In the genomic region with DNA sequence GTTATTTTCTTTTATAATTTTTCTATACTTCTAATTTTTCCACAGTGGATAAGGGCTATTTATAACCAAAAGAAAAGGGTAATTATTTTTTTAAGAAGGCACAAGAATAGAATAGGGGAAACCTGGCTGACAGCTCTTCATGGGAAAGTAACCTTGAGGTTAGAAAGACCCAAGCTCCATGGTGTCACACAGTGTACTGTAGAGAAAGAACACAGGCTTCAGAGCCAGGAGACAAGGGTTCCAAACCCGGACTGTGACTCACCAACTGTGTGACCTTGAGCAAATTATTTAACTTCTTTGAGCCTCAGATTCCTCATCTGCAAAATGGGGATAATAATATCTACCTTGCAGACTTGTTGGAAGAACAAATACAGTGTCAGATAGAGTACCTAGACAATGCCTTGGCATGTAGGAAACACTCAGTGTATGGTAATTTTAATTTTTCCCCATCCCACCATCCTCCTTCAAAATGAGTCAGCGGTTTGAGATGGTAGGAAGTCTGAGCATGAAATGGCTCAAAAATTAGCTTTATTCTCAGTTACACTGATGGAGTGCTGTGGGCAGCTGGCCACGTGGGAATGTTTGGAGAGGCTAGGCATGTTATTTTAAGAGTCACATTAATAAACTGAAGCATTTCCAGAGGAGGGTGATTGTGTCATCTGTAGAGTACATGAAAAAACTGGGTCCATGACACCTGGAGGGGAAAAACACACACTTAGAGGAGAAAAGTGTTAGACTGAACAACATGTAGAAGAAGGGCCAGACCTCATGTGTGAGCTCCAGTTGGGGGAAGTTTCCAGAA, we compare ENCODE assay signal across 19 cellular contexts. TPM values are rescaled to one million over a fixed set of nuclear protein-coding genes. Genes with fewer than 3 reads are reported as not detected.
DNase-seq lines count a peak whose midpoint lies in the region; ATAC-seq and TF ChIP-seq lines count a peak whose summit lies in the region.
"Had no signal": no experiment of that assay in that cellular context is flagged by ENCODE, and none has a peak within 500 bp of the region (broad histone marks: within the 10 kb centered on the region; RNA-seq: fewer than 3 reads in every experiment).

No MANE protein-coding gene starts in this region.

- no peak for TF ChIP-seq CTCF in heart left ventricle (IDR thresholded peaks at IDR 0.05)

- H3K4me3 ChIP-seq in heart left ventricle = no peak overlapping the region
- H3K4me3 ChIP-seq: heart right ventricle, Peyer's patch, upper lobe of left lung had no signal

- no peaks in the 10 kb centered on the region for H3K9me3 ChIP-seq in heart left ventricle
- H3K9me3 ChIP-seq: heart right ventricle, Peyer's patch, upper lobe of left lung had no signal

- DNase-seq in heart left ventricle = peak in 1 of 5 donors; percentile 23
- no peak for DNase-seq in Right ventricle myocardium inferior (ENCODE audit: missing footprints)
- DNase-seq in NCI-H226 = peak; percentile 14
- peak; percentile 11 for DNase-seq in glomerular visceral epithelial cell (ENCODE audit: extremely low spot score)
- no peak for DNase-seq in NCI-H526 (lab: John Stamatoyannopoulos, UW)
- no peak for DNase-seq in activated CD4-positive, alpha-beta T cell treated with anti-CD3 and anti-CD28 coated beads, Interleukin-2, amount 50 U/mL, for 4 hours
- DNase-seq: activated B cell treated with CpG ODN at 0.5 μM for 24 hours; activated naive CD4-positive, alpha-beta T cell treated with anti-CD3 and anti-CD28 coated beads for 36 hours; central memory CD4-positive, alpha-beta T cell; H7; heart right ventricle; NCI-H1694; Peyer's patch; stimulated activated CD8-positive, alpha-beta memory T cell treated with anti-CD3 and anti-CD28 coated beads, Interleukin-4, amount 100 ng/mL, for 48 hours; T-cell had no signal

- WGBS in heart left ventricle, 4 donors = 44 to 60% (median 47%) methylated on average over 3 of the region's 3 CpGs

- ATAC-seq in heart left ventricle (peak; percentile 22 to 55 (median 49)), Right ventricle myocardium inferior (no peak), GM21528 (IDR thresholded peaks at IDR 0.05; ENCODE audit: low FRiP score, unreplicated experiment) (no peak), GM21360 (IDR thresholded peaks at IDR 0.05; ENCODE audit: unreplicated experiment) (no peak)
- ATAC-seq: T-cell had no signal

- intact Hi-C loops in heart left ventricle (cut with DNase I) (no loop called here), Right ventricle myocardium inferior (cut with DNase I) (no loop called here)

- no peak overlapping the region for H3K27ac ChIP-seq in heart left ventricle
- H3K27ac ChIP-seq: heart right ventricle, Peyer's patch, upper lobe of left lung had no signal

- H3K36me3 ChIP-seq in heart left ventricle = no peaks in the 10 kb centered on the region
- H3K36me3 ChIP-seq: heart right ventricle, Peyer's patch, upper lobe of left lung had no signal

- H3K4me1 ChIP-seq in heart left ventricle = peaks cover 0 to 12% (median 0%) of the 10 kb centered on the region in 12 donors
- H3K4me1 ChIP-seq: Peyer's patch had no signal

- no peak for TF ChIP-seq POLR2A in heart left ventricle (IDR thresholded peaks at IDR 0.05)

- no peaks in the 10 kb centered on the region for H3K27me3 ChIP-seq in heart left ventricle
- H3K27me3 ChIP-seq: heart right ventricle, Peyer's patch, upper lobe of left lung had no signal

RNA-seq across cellular contexts. Expression of gene TMEM37, which starts 36.7 kb away (rescaled TPM):
- 10 to 100 TPM in 2 of 9 donors, 1 to 10 TPM in 6, under 1 TPM in 1; 0.81 to 24.6 (median 1.7) TPM for total RNA-seq in heart left ventricle
- polyA plus RNA-seq in heart left ventricle = under 1 TPM; 0.75 to 0.88 TPM
- 4.5 TPM for total RNA-seq in Right ventricle myocardium inferior
- total RNA-seq: activated naive CD4-positive, alpha-beta T cell treated with anti-CD3 and anti-CD28 coated beads for 36 hours; kidney epithelial cell had no signal

RNA-seq across cellular contexts. Expression of gene SCTR, which starts 55.9 kb away (rescaled TPM):
- 1 to 10 TPM in 2 of 9 donors, under 1 TPM in 6, not detected in 1; 0.28 to 2.2 (median 0.44) TPM for total RNA-seq in heart left ventricle
- under 1 TPM in 1 of 2 donors, not detected in 1; 0.72 TPM for polyA plus RNA-seq in heart left ventricle
- 0.41 TPM for total RNA-seq in Right ventricle myocardium inferior
- total RNA-seq: activated B cell treated with CpG ODN at 0.5 μM for 24 hours; activated naive CD4-positive, alpha-beta T cell treated with anti-CD3 and anti-CD28 coated beads for 36 hours; H7; kidney epithelial cell; T-cell had no signal

Comparison
In these comparisons a context has a peak if more than half of its experiments do, and no peak if none do; other contexts are left out.
1. ATAC-seq: peak in heart left ventricle (4 of 4); none in Right ventricle myocardium inferior (single experiment), GM21528 (single experiment) and GM21360 (single experiment).
2. DNase-seq: peak in NCI-H226 (single experiment) and glomerular visceral epithelial cell (single experiment); none in Right ventricle myocardium inferior (single experiment), NCI-H526 (0 of 2) and activated CD4-positive, alpha-beta T cell treated with anti-CD3 and anti-CD28 coated beads, Interleukin-2, amount 50 U/mL, for 4 hours (0 of 2).